Comparison of ENCODE assay signal across 32 cellular contexts in the genomic region with DNA sequence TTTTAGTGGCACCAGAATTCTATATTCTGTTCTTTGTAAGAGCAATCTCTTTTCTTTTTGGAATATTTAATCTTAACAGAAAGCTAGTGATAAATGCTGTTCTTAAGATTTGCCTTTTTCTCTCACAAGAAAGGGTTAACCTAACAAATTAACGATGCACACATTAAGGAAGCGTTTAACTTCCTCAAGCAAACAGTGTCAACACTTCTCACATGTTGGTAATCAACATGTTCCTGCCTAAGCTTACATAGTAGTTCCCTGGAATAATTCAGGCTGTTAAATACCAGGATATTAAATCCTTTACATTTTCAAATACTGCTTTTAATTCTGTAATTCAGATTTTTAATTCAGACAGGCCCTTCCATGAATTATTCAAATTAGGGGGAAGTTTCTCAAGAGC.
A peak's percentile ranks its signal among the peaks of the same experiment; 100 is the strongest.
DNase-seq lines count a peak whose midpoint lies in the region; ATAC-seq and TF ChIP-seq lines count a peak whose summit lies in the region.
"Had no signal": no experiment of that assay in that cellular context is flagged by ENCODE, and none has a peak within 500 bp of the region (broad histone marks: within the 10 kb centered on the region; RNA-seq: fewer than 3 reads in every experiment).

No MANE protein-coding gene starts in this region.

- ATAC-seq in CD8-positive, alpha-beta T cell = no peak
- ATAC-seq in GM21381 (IDR thresholded peaks at IDR 0.05; ENCODE audit: unreplicated experiment) (no peak), HG02642 (IDR thresholded peaks at IDR 0.05; ENCODE audit: poor library complexity, unreplicated experiment) (no peak)
- ATAC-seq: activated T-cell treated with anti-CD3 and anti-CD28 coated beads, Interleukin-2, amount 50 U/mL, for 4 hours; PC-3; Right ventricle myocardium inferior; stimulated activated naive B cell treated with anti-CD40 and anti-IgM and Interleukin-4, amounts not matched to agents 10 μg/mL and 1 μg/mL and 100 μg/mL, for 72 hours had no signal

- DNase-seq in AML-193 (lab: John Stamatoyannopoulos, UW) (peak; percentile 31 to 50), NOMO-1 (lab: John Stamatoyannopoulos, UW; ENCODE audit: unreplicated experiment in 2 of 2) (peak; percentile 22 to 79), NCI-H748 treated with DMSO at 0.1 percent for 48 hours (lab: John Stamatoyannopoulos, UW) (no peak), vagina (ENCODE audit: extremely low spot score in 2 of 2) (no peak)
- DNase-seq in CD8-positive, alpha-beta T cell = no peak
- DNase-seq: activated B cell treated with CpG ODN at 0.5 μM for 24 hours; activated CD4-positive, alpha-beta T cell treated with anti-CD3 and anti-CD28 coated beads, Interleukin-2, amount 50 U/mL, for 1 hour; activated gamma-delta T cell; activated naive CD8-positive, alpha-beta T cell treated with anti-CD3 and anti-CD28 coated beads, Interleukin-2, amount 10 ng/mL, durations not matched to agents 7 days and 5 days; activated T-cell treated with anti-CD3 and anti-CD28 coated beads, Interleukin-2, amount 50 U/mL, for 4 hours; Calu3; caudate nucleus; DMS79 treated with DMSO at 0.1 percent for 48 hours; endodermal cell; GDM1; GM23248; islet precursor cell; left ventricle myocardium inferior; NCI-H1417 treated with DMSO at 0.1 percent for 48 hours; PC-3; small intestine; stimulated activated naive B cell treated with anti-CD40 and anti-IgM and Interleukin-4, amounts not matched to agents 10 μg/mL and 1 μg/mL and 100 μg/mL, for 72 hours; substantia nigra; SW 1271; trophoblast cell had no signal

- CTCF ChIA-PET in CD8-positive, alpha-beta T cell (lab: Charles Lee) = no interaction called here

- no peak overlapping the region for H3K4me3 Mint-ChIP-seq in CD8-positive, alpha-beta T cell
- H3K4me3 Mint-ChIP-seq: activated B cell treated with CpG ODN at 0.5 μM for 24 hours; activated naive CD8-positive, alpha-beta T cell treated with anti-CD3 and anti-CD28 coated beads, Interleukin-2, amount 10 ng/mL, durations not matched to agents 7 days and 5 days; activated T-cell treated with anti-CD3 and anti-CD28 coated beads, Interleukin-2, amount 50 U/mL, for 4 hours; endodermal cell; stimulated activated naive B cell treated with anti-CD40 and anti-IgM and Interleukin-4, amounts not matched to agents 10 μg/mL and 1 μg/mL and 100 μg/mL, for 72 hours had no signal

- peaks cover 53% of the 10 kb centered on the region for H3K36me3 Mint-ChIP-seq in CD8-positive, alpha-beta T cell

- intact Hi-C loops in CD8-positive, alpha-beta T cell (cut with DNase I, micrococcal nuclease) = no loop called here
- intact Hi-C loops in vagina (cut with DNase I) = no loop called here

- H3K27ac Mint-ChIP-seq in CD8-positive, alpha-beta T cell = peak overlapping the region; percentile 13
- H3K27ac Mint-ChIP-seq: activated B cell treated with CpG ODN at 0.5 μM for 24 hours; activated naive CD8-positive, alpha-beta T cell treated with anti-CD3 and anti-CD28 coated beads, Interleukin-2, amount 10 ng/mL, durations not matched to agents 7 days and 5 days; endodermal cell had no signal

- no peak for TF ChIP-seq CTCF in CD8-positive, alpha-beta T cell (IDR thresholded peaks at IDR 0.05)
- TF ChIP-seq CTCF in VCaP (conservative IDR thresholded peaks at IDR 0.05) (no peak), vagina (IDR thresholded peaks at IDR 0.05) (no peak)

- no peaks in the 10 kb centered on the region for H3K4me1 ChIP-seq in CD8-positive, alpha-beta T cell (ENCODE audit: insufficient read depth, low read length)
- no peaks in the 10 kb centered on the region for H3K4me1 ChIP-seq in vagina
- H3K4me1 ChIP-seq: left ventricle myocardium inferior, right atrium auricular region had no signal

- POLR2A ChIA-PET in CD8-positive, alpha-beta T cell (lab: Charles Lee) = no interaction called here

- no peaks in the 10 kb centered on the region for H3K27me3 Mint-ChIP-seq in CD8-positive, alpha-beta T cell (ENCODE audit: low read depth)
- H3K27me3 Mint-ChIP-seq: activated B cell treated with CpG ODN at 0.5 μM for 24 hours; activated naive CD8-positive, alpha-beta T cell treated with anti-CD3 and anti-CD28 coated beads, Interleukin-2, amount 10 ng/mL, durations not matched to agents 7 days and 5 days; stimulated activated naive B cell treated with anti-CD40 and anti-IgM and Interleukin-4, amounts not matched to agents 10 μg/mL and 1 μg/mL and 100 μg/mL, for 72 hours had no signal

- H3K27ac ChIP-seq in CD8-positive, alpha-beta T cell (ENCODE audit: low read depth, low read length) = no peak overlapping the region
- H3K27ac ChIP-seq in VCaP (peak overlapping the region; percentile 61), vagina (no peak overlapping the region)
- H3K27ac ChIP-seq: C4-2B, coronary artery, GM23248, left ventricle myocardium inferior, right atrium auricular region had no signal

- H3K4me3 ChIP-seq in CD8-positive, alpha-beta T cell (ENCODE audit: low read depth, low read length) = no peak overlapping the region
- H3K4me3 ChIP-seq in vagina = no peak overlapping the region
- H3K4me3 ChIP-seq: coronary artery, GM23248, left ventricle myocardium inferior, right atrium auricular region had no signal

- H3K9me3 Mint-ChIP-seq in CD8-positive, alpha-beta T cell = no peaks in the 10 kb centered on the region
- H3K9me3 Mint-ChIP-seq: activated B cell treated with CpG ODN at 0.5 μM for 24 hours; activated naive CD8-positive, alpha-beta T cell treated with anti-CD3 and anti-CD28 coated beads, Interleukin-2, amount 10 ng/mL, durations not matched to agents 7 days and 5 days; activated T-cell treated with anti-CD3 and anti-CD28 coated beads, Interleukin-2, amount 50 U/mL, for 4 hours; stimulated activated naive B cell treated with anti-CD40 and anti-IgM and Interleukin-4, amounts not matched to agents 10 μg/mL and 1 μg/mL and 100 μg/mL, for 72 hours had no signal

- TF ChIP-seq POLR2A in vagina (IDR thresholded peaks at IDR 0.05) = no peak

- no peaks in the 10 kb centered on the region for H3K27me3 ChIP-seq in CD8-positive, alpha-beta T cell (ENCODE audit: insufficient read depth, low read length)
- no peaks in the 10 kb centered on the region for H3K27me3 ChIP-seq in vagina
- H3K27me3 ChIP-seq: right atrium auricular region had no signal

- no peaks in the 10 kb centered on the region for H3K36me3 ChIP-seq in CD8-positive, alpha-beta T cell (ENCODE audit: insufficient read depth, low read length)
- H3K36me3 ChIP-seq in vagina = peaks cover 0 to 29% of the 10 kb centered on the region in 2 donors

- H3K9me3 ChIP-seq in CD8-positive, alpha-beta T cell (ENCODE audit: low read length) = no peaks in the 10 kb centered on the region
- no peaks in the 10 kb centered on the region for H3K9me3 ChIP-seq in vagina
- H3K9me3 ChIP-seq: left ventricle myocardium inferior, right atrium auricular region had no signal

- peaks cover 15% of the 10 kb centered on the region for H3K4me1 Mint-ChIP-seq in CD8-positive, alpha-beta T cell (ENCODE audit: low read depth)

Comparison
In these comparisons a context has a peak if more than half of its experiments do, and no peak if none do; other contexts are left out.
1. DNase-seq: peak in AML-193 (2 of 2) and NOMO-1 (2 of 2); none in CD8-positive, alpha-beta T cell (0 of 7), NCI-H748 treated with DMSO at 0.1 percent for 48 hours (single experiment) and vagina (0 of 2).